24 cellular contexts compared by ENCODE assay signal in the genomic region with DNA sequence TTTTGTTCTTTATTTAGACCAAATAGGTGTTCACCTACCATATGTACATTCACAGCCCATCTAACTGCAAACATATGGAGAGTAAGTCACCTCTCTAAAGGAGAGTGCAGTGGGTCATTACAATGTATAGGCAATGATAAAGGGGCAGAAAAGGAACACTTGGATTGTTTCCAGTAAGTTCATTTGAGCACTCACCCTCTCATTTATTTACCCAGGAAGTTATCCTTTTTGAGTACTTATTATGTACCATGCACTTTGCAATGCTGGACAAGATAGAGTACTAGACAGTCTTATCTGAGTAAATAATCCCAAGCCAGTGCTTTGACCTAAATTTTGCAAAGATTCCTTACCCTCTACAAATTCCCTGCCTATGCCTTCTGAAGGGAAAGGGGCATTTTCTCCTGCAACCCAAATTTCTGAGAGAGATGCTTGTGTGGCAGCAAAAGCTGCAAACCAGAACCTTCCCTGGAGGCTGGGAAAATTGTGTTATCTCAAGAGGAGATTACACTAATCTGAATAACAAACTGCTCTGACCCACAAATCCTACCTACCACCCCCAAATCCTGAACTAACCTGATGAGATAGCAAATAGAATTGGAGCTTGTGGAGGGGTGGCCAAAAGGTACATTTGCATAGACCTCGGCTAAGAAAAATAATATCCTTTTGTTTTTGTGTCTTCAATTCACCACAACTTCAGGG. TPM values are rescaled to one million over a fixed set of nuclear protein-coding genes. Genes with fewer than 3 reads are reported as not detected.
A peak's percentile ranks its signal among the peaks of the same experiment; 100 is the strongest.
DNase-seq lines count a peak whose midpoint lies in the region; ATAC-seq and TF ChIP-seq lines count a peak whose summit lies in the region.
"Had no signal": no experiment of that assay in that cellular context is flagged by ENCODE, and none has a peak within 500 bp of the region (broad histone marks: within the 10 kb centered on the region; RNA-seq: fewer than 3 reads in every experiment).

No MANE protein-coding gene starts in this region.

- H3K27ac Mint-ChIP-seq in type B pancreatic cell: no peak overlapping the region
- H3K27ac Mint-ChIP-seq in T-helper 2 cell treated with Interferon-gamma antibody and Interleukin-4, amounts not matched to agents 5 μg/mL and 100 μg/mL, for 36 hours: no peak overlapping the region
- H3K27ac Mint-ChIP-seq: activated naive CD4-positive, alpha-beta T cell treated with anti-CD3 and anti-CD28 coated beads, Interleukin-2, amount 10 ng/mL, durations not matched to agents 7 days and 5 days; stimulated activated effector memory CD8-positive, alpha-beta T cell treated with anti-CD3 and anti-CD28 coated beads, Interleukin-12 subunit alpha, Interleukin-12 subunit beta, amount 100 ng/mL, for 72 hours had no signal

- no peak for ATAC-seq in HG02840 (IDR thresholded peaks at IDR 0.05; ENCODE audit: low FRiP score, unreplicated experiment)
- ATAC-seq: left cardiac atrium; stimulated activated effector memory CD8-positive, alpha-beta T cell treated with anti-CD3 and anti-CD28 coated beads, Interleukin-12 subunit alpha, Interleukin-12 subunit beta, amount 100 ng/mL, for 72 hours had no signal

- H3K36me3 Mint-ChIP-seq in type B pancreatic cell: no peaks in the 10 kb centered on the region
- no peaks in the 10 kb centered on the region for H3K36me3 Mint-ChIP-seq in T-helper 2 cell treated with Interferon-gamma antibody and Interleukin-4, amounts not matched to agents 5 μg/mL and 100 μg/mL, for 36 hours (ENCODE audit: low read depth)
- H3K36me3 Mint-ChIP-seq: activated naive CD4-positive, alpha-beta T cell treated with anti-CD3 and anti-CD28 coated beads, Interleukin-2, amount 10 ng/mL, durations not matched to agents 7 days and 5 days; stimulated activated effector memory CD8-positive, alpha-beta T cell treated with anti-CD3 and anti-CD28 coated beads, Interleukin-12 subunit alpha, Interleukin-12 subunit beta, amount 100 ng/mL, for 72 hours had no signal

- H3K4me1 Mint-ChIP-seq in type B pancreatic cell (ENCODE audit: unreplicated experiment): peaks cover 27% of the 10 kb centered on the region
- H3K4me1 Mint-ChIP-seq in T-helper 2 cell treated with Interferon-gamma antibody and Interleukin-4, amounts not matched to agents 5 μg/mL and 100 μg/mL, for 36 hours (ENCODE audit: low read depth): no peaks in the 10 kb centered on the region
- H3K4me1 Mint-ChIP-seq: activated naive CD4-positive, alpha-beta T cell treated with anti-CD3 and anti-CD28 coated beads, Interleukin-2, amount 10 ng/mL, durations not matched to agents 7 days and 5 days; stimulated activated effector memory CD8-positive, alpha-beta T cell treated with anti-CD3 and anti-CD28 coated beads, Interleukin-12 subunit alpha, Interleukin-12 subunit beta, amount 100 ng/mL, for 72 hours had no signal

- no peak overlapping the region for H3K4me3 Mint-ChIP-seq in type B pancreatic cell
- H3K4me3 Mint-ChIP-seq in T-helper 2 cell treated with Interferon-gamma antibody and Interleukin-4, amounts not matched to agents 5 μg/mL and 100 μg/mL, for 36 hours: no peak overlapping the region
- H3K4me3 Mint-ChIP-seq: activated naive CD4-positive, alpha-beta T cell treated with anti-CD3 and anti-CD28 coated beads, Interleukin-2, amount 10 ng/mL, durations not matched to agents 7 days and 5 days; stimulated activated effector memory CD8-positive, alpha-beta T cell treated with anti-CD3 and anti-CD28 coated beads, Interleukin-12 subunit alpha, Interleukin-12 subunit beta, amount 100 ng/mL, for 72 hours had no signal

- peaks cover 3% of the 10 kb centered on the region for H3K27me3 Mint-ChIP-seq in type B pancreatic cell
- peaks cover 23% of the 10 kb centered on the region for H3K27me3 Mint-ChIP-seq in T-helper 2 cell treated with Interferon-gamma antibody and Interleukin-4, amounts not matched to agents 5 μg/mL and 100 μg/mL, for 36 hours (ENCODE audit: low read depth)

- DNase-seq in DMS53 treated with DMSO at 0.1 percent for 48 hours (lab: John Stamatoyannopoulos, UW; ENCODE audit: unreplicated experiment) (peak; percentile 61), NCI-H1436 (lab: John Stamatoyannopoulos, UW) (peak; percentile 16), NCI-H69 (lab: John Stamatoyannopoulos, UW) (peak; percentile 97), putamen (ENCODE audit: low spot score) (no peak), type B pancreatic cell (ENCODE audit: extremely low spot score, unreplicated experiment) (no peak)
- no peak for DNase-seq in T-helper 2 cell treated with Interferon-gamma antibody and Interleukin-4, amounts not matched to agents 5 μg/mL and 100 μg/mL, for 36 hours (ENCODE audit: low spot score)
- DNase-seq: activated CD4-positive, alpha-beta T cell treated with anti-CD3 and anti-CD28 coated beads for 4 hours; activated naive CD4-positive, alpha-beta T cell treated with anti-CD3 and anti-CD28 coated beads, Interleukin-2, amount 10 ng/mL, durations not matched to agents 7 days and 5 days; activated T-cell treated with anti-CD3 and anti-CD28 coated beads, Interleukin-2, amount 50 U/mL, for 48 hours; amygdala; C1 segment of cervical spinal cord; GF-D8; Kasumi-1; left cardiac atrium; mesenchymal stem cell; Right ventricle myocardium superior; stimulated activated CD4-positive, alpha-beta T cell treated with anti-CD3 and anti-CD28 coated beads, Interleukin-1b, Interleukin-23, amount 100 ng/mL, for 48 hours had no signal

- peak overlapping the region; percentile 3; the same call in 1 of the 2 replicates for H3K27ac ChIP-seq in 22Rv1
- H3K27ac ChIP-seq: coronary artery had no signal

- TF ChIP-seq CTCF in 22Rv1 (IDR thresholded peaks at IDR 0.05): no peak
- TF ChIP-seq CTCF in type B pancreatic cell (conservative IDR thresholded peaks at IDR 0.05): no peak

- no peaks in the 10 kb centered on the region for H3K9me3 Mint-ChIP-seq in type B pancreatic cell
- no peaks in the 10 kb centered on the region for H3K9me3 Mint-ChIP-seq in T-helper 2 cell treated with Interferon-gamma antibody and Interleukin-4, amounts not matched to agents 5 μg/mL and 100 μg/mL, for 36 hours
- H3K9me3 Mint-ChIP-seq: activated naive CD4-positive, alpha-beta T cell treated with anti-CD3 and anti-CD28 coated beads, Interleukin-2, amount 10 ng/mL, durations not matched to agents 7 days and 5 days; stimulated activated effector memory CD8-positive, alpha-beta T cell treated with anti-CD3 and anti-CD28 coated beads, Interleukin-12 subunit alpha, Interleukin-12 subunit beta, amount 100 ng/mL, for 72 hours had no signal

RNA-seq across cellular contexts. Expression of gene RGS8, which starts 18.6 kb away (rescaled TPM):
- 0.33 and 1.1 TPM in 2 replicates for total RNA-seq in type B pancreatic cell (ENCODE audit: low replicate concordance)
- total RNA-seq: NCI-H460, pulmonary artery endothelial cell, Right ventricle myocardium superior, skeletal muscle tissue had no signal

Comparison
In these comparisons a context has a peak if more than half of its experiments do, and no peak if none do; other contexts are left out.
1. DNase-seq: peak in DMS53 treated with DMSO at 0.1 percent for 48 hours (single experiment), NCI-H1436 (single experiment) and NCI-H69 (single experiment); none in putamen (single experiment), type B pancreatic cell (single experiment) and T-helper 2 cell treated with Interferon-gamma antibody and Interleukin-4, amounts not matched to agents 5 μg/mL and 100 μg/mL, for 36 hours (single experiment).